26 cellular contexts compared by ENCODE assay signal in genomic region chr1:210621712-210622111, GRCh38.
"Had no signal": no experiment of that assay in that cellular context is flagged by ENCODE, and none has a peak within 500 bp of the region (broad histone marks: within the 10 kb centered on the region; RNA-seq: fewer than 3 reads in every experiment).

No MANE protein-coding gene starts in this region.

- H3K27ac Mint-ChIP-seq: immature natural killer cell; nephron; progenitor cell of endocrine pancreas; stimulated activated naive B cell treated with anti-CD40 and anti-IgM and Interleukin-4, amounts not matched to agents 10 μg/mL and 1 μg/mL and 100 μg/mL, for 72 hours; type B pancreatic cell had no signal

- H3K9me3 Mint-ChIP-seq: naive thymus-derived CD8-positive, alpha-beta T cell; nephron; neural crest cell; stimulated activated naive B cell treated with anti-CD40 and anti-IgM and Interleukin-4, amounts not matched to agents 10 μg/mL and 1 μg/mL and 100 μg/mL, for 72 hours; type B pancreatic cell had no signal

- H3K4me3 ChIP-seq: left lung, lower lobe of right lung, right atrium auricular region, right lobe of liver, smooth muscle cell, stomach, suprapubic skin, tibial nerve, uterus had no signal

- H3K36me3 ChIP-seq: left lung, lower lobe of right lung, neutrophil, right atrium auricular region, right lobe of liver, stomach, suprapubic skin, uterus had no signal

- H3K4me3 Mint-ChIP-seq: immature natural killer cell; naive thymus-derived CD8-positive, alpha-beta T cell; nephron; neural crest cell; stimulated activated naive B cell treated with anti-CD40 and anti-IgM and Interleukin-4, amounts not matched to agents 10 μg/mL and 1 μg/mL and 100 μg/mL, for 72 hours; type B pancreatic cell had no signal

- ATAC-seq: left colon; left lung; lower lobe of right lung; naive thymus-derived CD8-positive, alpha-beta T cell; right lobe of liver; stimulated activated naive B cell treated with anti-CD40 and anti-IgM and Interleukin-4, amounts not matched to agents 10 μg/mL and 1 μg/mL and 100 μg/mL, for 72 hours; stimulated activated naive CD8-positive, alpha-beta T cell treated with anti-CD3 and anti-CD28 coated beads, Interleukin-15, Interleukin-2, amounts not matched to agents 100 U/mL and 50 U/mL, for 24 hours had no signal

- H3K4me1 Mint-ChIP-seq: immature natural killer cell; naive thymus-derived CD8-positive, alpha-beta T cell; stimulated activated naive B cell treated with anti-CD40 and anti-IgM and Interleukin-4, amounts not matched to agents 10 μg/mL and 1 μg/mL and 100 μg/mL, for 72 hours had no signal

- H3K27me3 ChIP-seq: left lung, neutrophil, right atrium auricular region, right lobe of liver, stomach, suprapubic skin, tibial nerve, uterus had no signal

- H3K27ac ChIP-seq: left lung, lower lobe of right lung, neutrophil, right atrium auricular region, right lobe of liver, stomach, suprapubic skin, tibial nerve, uterus had no signal

- H3K9me3 ChIP-seq: left lung, lower lobe of right lung, neutrophil, right atrium auricular region, right lobe of liver, stomach, suprapubic skin, tibial nerve, uterus had no signal

- H3K36me3 Mint-ChIP-seq: immature natural killer cell; naive thymus-derived CD8-positive, alpha-beta T cell; stimulated activated naive B cell treated with anti-CD40 and anti-IgM and Interleukin-4, amounts not matched to agents 10 μg/mL and 1 μg/mL and 100 μg/mL, for 72 hours; type B pancreatic cell had no signal

- H3K4me1 ChIP-seq: left lung, lower lobe of right lung, right atrium auricular region, right lobe of liver, stomach, suprapubic skin, tibial nerve, uterus had no signal

- H3K27me3 Mint-ChIP-seq: progenitor cell of endocrine pancreas; stimulated activated naive B cell treated with anti-CD40 and anti-IgM and Interleukin-4, amounts not matched to agents 10 μg/mL and 1 μg/mL and 100 μg/mL, for 72 hours; type B pancreatic cell had no signal

- DNase-seq: hypothalamus; immature natural killer cell; kidney; left colon; left lung; lower lobe of right lung; mammary epithelial cell; mesenchymal stem cell; naive thymus-derived CD8-positive, alpha-beta T cell; occipital lobe; right lobe of liver; stimulated activated CD4-positive, alpha-beta T cell treated with anti-CD3 and anti-CD28 coated beads, Interleukin-1b, Interleukin-23, amount 100 ng/mL, for 48 hours; stimulated activated CD4-positive, alpha-beta T cell treated with anti-CD3 and anti-CD28 coated beads, Interleukin-2, amount 100 ng/mL, for 48 hours; stimulated activated naive B cell treated with anti-CD40 and anti-IgM and Interleukin-4, amounts not matched to agents 10 μg/mL and 1 μg/mL and 100 μg/mL, for 72 hours; stimulated activated naive CD8-positive, alpha-beta T cell treated with anti-CD3 and anti-CD28 coated beads, Interleukin-15, Interleukin-2, amounts not matched to agents 100 U/mL and 50 U/mL, for 24 hours; stomach; uterus had no signal

- H3K4me2 ChIP-seq: smooth muscle cell had no signal
